ENCODE assay signal across 18 cellular contexts in the genomic region with DNA sequence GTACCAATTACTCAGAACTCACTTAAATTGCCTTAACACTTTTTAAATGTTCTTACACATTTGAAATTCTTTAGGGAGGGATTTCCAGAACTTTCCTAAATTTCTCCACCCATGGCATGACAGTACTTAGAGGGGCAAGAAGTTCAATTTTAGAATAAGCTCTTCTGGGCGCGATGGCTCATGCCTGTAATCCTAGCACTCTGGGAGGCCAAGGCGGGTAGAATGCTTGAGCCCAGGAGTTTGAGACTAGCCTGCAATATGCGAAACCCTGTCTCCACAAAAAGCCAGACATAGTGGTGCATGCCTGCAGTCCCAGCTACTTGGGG. TPM values are rescaled to one million over a fixed set of nuclear protein-coding genes. Genes with fewer than 3 reads are reported as not detected.
"Had no signal": no experiment of that assay in that cellular context is flagged by ENCODE, and none has a peak within 500 bp of the region (broad histone marks: within the 10 kb centered on the region; RNA-seq: fewer than 3 reads in every experiment).

No MANE protein-coding gene starts in this region.

- H3K4me3 Mint-ChIP-seq: activated CD8-positive, alpha-beta memory T cell treated with anti-CD3 and anti-CD28 coated beads, Interleukin-2, amount 10 ng/mL, durations not matched to agents 7 days and 5 days; activated naive CD8-positive, alpha-beta T cell treated with anti-CD3 and anti-CD28 coated beads for 36 hours; activated T-cell treated with anti-CD3 and anti-CD28 coated beads, Interleukin-2, amount 50 U/mL, for 24 hours; nephron progenitor cell; T-helper 2 cell treated with Interferon-gamma antibody and Interleukin-4, amounts not matched to agents 5 μg/mL and 100 μg/mL, for 36 hours had no signal

- H3K4me1 ChIP-seq: breast epithelium, foreskin keratinocyte had no signal

- H3K36me3 Mint-ChIP-seq: activated CD8-positive, alpha-beta memory T cell treated with anti-CD3 and anti-CD28 coated beads, Interleukin-2, amount 10 ng/mL, durations not matched to agents 7 days and 5 days; activated naive CD8-positive, alpha-beta T cell treated with anti-CD3 and anti-CD28 coated beads for 36 hours had no signal

- FAIRE-seq: endometrium had no signal

- DNase-seq: activated CD4-positive, alpha-beta T cell treated with anti-CD3 and anti-CD28 coated beads for 1 hour; activated CD4-positive, alpha-beta T cell treated with anti-CD3 and anti-CD28 coated beads, Interleukin-2, amount 50 U/mL, for 48 hours; activated CD8-positive, alpha-beta memory T cell treated with anti-CD3 and anti-CD28 coated beads, Interleukin-2, amount 10 ng/mL, durations not matched to agents 7 days and 5 days; activated gamma-delta T cell treated with Interleukin-2 at 50 U/mL for 16 hours; activated naive CD8-positive, alpha-beta T cell treated with anti-CD3 and anti-CD28 coated beads for 36 hours; activated T-cell treated with anti-CD3 and anti-CD28 coated beads, Interleukin-2, amount 50 U/mL, for 24 hours; anterior cingulate cortex; foreskin keratinocyte; islet precursor cell; left lung; nephron progenitor cell; ovary; SW 1271; trophoblast cell had no signal

- H3K27ac Mint-ChIP-seq: activated CD8-positive, alpha-beta memory T cell treated with anti-CD3 and anti-CD28 coated beads, Interleukin-2, amount 10 ng/mL, durations not matched to agents 7 days and 5 days; activated naive CD8-positive, alpha-beta T cell treated with anti-CD3 and anti-CD28 coated beads for 36 hours; activated T-cell treated with anti-CD3 and anti-CD28 coated beads, Interleukin-2, amount 50 U/mL, for 24 hours; T-helper 2 cell treated with Interferon-gamma antibody and Interleukin-4, amounts not matched to agents 5 μg/mL and 100 μg/mL, for 36 hours had no signal

- H3K9me3 Mint-ChIP-seq: activated naive CD8-positive, alpha-beta T cell treated with anti-CD3 and anti-CD28 coated beads for 36 hours; activated T-cell treated with anti-CD3 and anti-CD28 coated beads, Interleukin-2, amount 50 U/mL, for 24 hours; nephron progenitor cell; T-helper 2 cell treated with Interferon-gamma antibody and Interleukin-4, amounts not matched to agents 5 μg/mL and 100 μg/mL, for 36 hours had no signal

- H3K27me3 ChIP-seq: breast epithelium, foreskin keratinocyte, left lung, ovary had no signal

- H3K36me3 ChIP-seq: breast epithelium, ovary had no signal

- H3K27me3 Mint-ChIP-seq: activated CD8-positive, alpha-beta memory T cell treated with anti-CD3 and anti-CD28 coated beads, Interleukin-2, amount 10 ng/mL, durations not matched to agents 7 days and 5 days; activated naive CD8-positive, alpha-beta T cell treated with anti-CD3 and anti-CD28 coated beads for 36 hours; activated T-cell treated with anti-CD3 and anti-CD28 coated beads, Interleukin-2, amount 50 U/mL, for 24 hours had no signal

- ATAC-seq: activated CD8-positive, alpha-beta memory T cell treated with anti-CD3 and anti-CD28 coated beads, Interleukin-2, amount 10 ng/mL, durations not matched to agents 7 days and 5 days; foreskin keratinocyte; left lung had no signal

- H3K27ac ChIP-seq: foreskin keratinocyte, left lung had no signal

- H3K4me1 Mint-ChIP-seq: activated naive CD8-positive, alpha-beta T cell treated with anti-CD3 and anti-CD28 coated beads for 36 hours had no signal

- H3K4me3 ChIP-seq: breast epithelium, left lung, ovary had no signal

- H3K9me3 ChIP-seq: breast epithelium, left lung, ovary had no signal

RNA-seq across cellular contexts. Expression of a gene that starts 30.0 kb away (rescaled TPM):
- total RNA-seq: activated CD8-positive, alpha-beta memory T cell treated with anti-CD3 and anti-CD28 coated beads, Interleukin-2, amount 10 ng/mL, durations not matched to agents 7 days and 5 days; activated naive CD8-positive, alpha-beta T cell treated with anti-CD3 and anti-CD28 coated beads for 36 hours; chondrocyte; foreskin keratinocyte had no signal
- polyA plus RNA-seq: foreskin keratinocyte had no signal

RNA-seq across cellular contexts. Expression of a gene that starts 31.8 kb away (rescaled TPM):
- total RNA-seq: activated CD8-positive, alpha-beta memory T cell treated with anti-CD3 and anti-CD28 coated beads, Interleukin-2, amount 10 ng/mL, durations not matched to agents 7 days and 5 days; activated naive CD8-positive, alpha-beta T cell treated with anti-CD3 and anti-CD28 coated beads for 36 hours; foreskin keratinocyte had no signal
- polyA plus RNA-seq: foreskin keratinocyte had no signal
